ENCODE assay signal across 20 cellular contexts in genomic region chr3:177231237-177231636, GRCh38.
"Had no signal": no experiment of that assay in that cellular context is flagged by ENCODE, and none has a peak within 500 bp of the region (broad histone marks: within the 10 kb centered on the region; RNA-seq: fewer than 3 reads in every experiment).

No MANE protein-coding gene starts in this region.

- H3K27me3 Mint-ChIP-seq: activated CD4-positive, alpha-beta T cell treated with anti-CD3 and anti-CD28 coated beads, Interleukin-2, amount 10 ng/mL, durations not matched to agents 7 days and 5 days; effector memory CD8-positive, alpha-beta T cell; stimulated activated naive CD8-positive, alpha-beta T cell treated with anti-CD3 and anti-CD28 coated beads, Interleukin-15, amount 100 ng/mL, for 72 hours had no signal

- H3K27ac Mint-ChIP-seq: activated CD4-positive, alpha-beta T cell treated with anti-CD3 and anti-CD28 coated beads, Interleukin-2, amount 10 ng/mL, durations not matched to agents 7 days and 5 days; activated CD8-positive, alpha-beta T cell treated with anti-CD3 and anti-CD28 coated beads, Interleukin-2, amount 10 ng/mL, durations not matched to agents 7 days and 5 days; activated naive CD4-positive, alpha-beta T cell treated with anti-CD3 and anti-CD28 coated beads for 36 hours; effector memory CD8-positive, alpha-beta T cell; mesothelial cell of epicardium; T-helper 2 cell treated with Interferon-gamma antibody and Interleukin-4, amounts not matched to agents 5 μg/mL and 100 μg/mL, for 36 hours had no signal

- H3K9me3 Mint-ChIP-seq: activated T-cell treated with anti-CD3 and anti-CD28 coated beads, Interleukin-2, amount 50 U/mL, for 4 hours; effector memory CD8-positive, alpha-beta T cell had no signal

- H3K4me1 Mint-ChIP-seq: mesothelial cell of epicardium; stimulated activated naive CD8-positive, alpha-beta T cell treated with anti-CD3 and anti-CD28 coated beads, Interleukin-15, amount 100 ng/mL, for 72 hours had no signal

- DNase-seq: activated CD4-positive, alpha-beta T cell treated with anti-CD3 and anti-CD28 coated beads, Interleukin-2, amount 10 ng/mL, durations not matched to agents 7 days and 5 days; activated CD8-positive, alpha-beta T cell treated with anti-CD3 and anti-CD28 coated beads, Interleukin-2, amount 10 ng/mL, durations not matched to agents 7 days and 5 days; activated naive CD4-positive, alpha-beta T cell treated with anti-CD3 and anti-CD28 coated beads for 36 hours; activated T-cell treated with anti-CD3 and anti-CD28 coated beads, Interleukin-2, amount 50 U/mL, for 4 hours; body of pancreas; effector memory CD8-positive, alpha-beta T cell; foreskin fibroblast; hypothalamus; occipital lobe; posterior cingulate gyrus; retina; stimulated activated CD8-positive, alpha-beta memory T cell treated with anti-CD3 and anti-CD28 coated beads, Interleukin-4, amount 100 ng/mL, for 48 hours; stimulated activated naive CD8-positive, alpha-beta T cell treated with anti-CD3 and anti-CD28 coated beads, Interleukin-15, amount 100 ng/mL, for 72 hours; trophoblast cell had no signal

- H3K4me3 Mint-ChIP-seq: activated CD4-positive, alpha-beta T cell treated with anti-CD3 and anti-CD28 coated beads, Interleukin-2, amount 10 ng/mL, durations not matched to agents 7 days and 5 days; activated CD8-positive, alpha-beta T cell treated with anti-CD3 and anti-CD28 coated beads, Interleukin-2, amount 10 ng/mL, durations not matched to agents 7 days and 5 days; activated naive CD4-positive, alpha-beta T cell treated with anti-CD3 and anti-CD28 coated beads for 36 hours; activated T-cell treated with anti-CD3 and anti-CD28 coated beads, Interleukin-2, amount 50 U/mL, for 4 hours; effector memory CD8-positive, alpha-beta T cell; mesothelial cell of epicardium; stimulated activated naive CD8-positive, alpha-beta T cell treated with anti-CD3 and anti-CD28 coated beads, Interleukin-15, amount 100 ng/mL, for 72 hours; T-helper 2 cell treated with Interferon-gamma antibody and Interleukin-4, amounts not matched to agents 5 μg/mL and 100 μg/mL, for 36 hours had no signal

- ATAC-seq: activated CD4-positive, CD25-positive, alpha-beta regulatory T cell treated with anti-CD3 and anti-CD28 coated beads, Interleukin-2, amount 50 U/mL, for 24 hours; activated CD8-positive, alpha-beta T cell treated with anti-CD3 and anti-CD28 coated beads, Interleukin-2, amount 10 ng/mL, durations not matched to agents 7 days and 5 days; activated T-cell treated with anti-CD3 and anti-CD28 coated beads, Interleukin-2, amount 50 U/mL, for 4 hours; body of pancreas; effector memory CD8-positive, alpha-beta T cell; stimulated activated naive CD8-positive, alpha-beta T cell treated with anti-CD3 and anti-CD28 coated beads, Interleukin-15, amount 100 ng/mL, for 72 hours had no signal

- H3K4me3 ChIP-seq: body of pancreas, lung, suprapubic skin, vagina had no signal
